In genomic region chrX:34813618-34814017, GRCh38 we compare ENCODE assay signal across 14 cellular contexts.
A peak's percentile ranks its signal among the peaks of the same experiment; 100 is the strongest.
DNase-seq lines count a peak whose midpoint lies in the region; ATAC-seq and TF ChIP-seq lines count a peak whose summit lies in the region.
"Had no signal": no experiment of that assay in that cellular context is flagged by ENCODE, and none has a peak within 500 bp of the region (broad histone marks: within the 10 kb centered on the region; RNA-seq: fewer than 3 reads in every experiment).

No MANE protein-coding gene starts in this region.

- no peak for ATAC-seq in activated T-cell treated with anti-CD3 and anti-CD28 coated beads, Interleukin-2, amount 50 U/mL, for 4 hours
- ATAC-seq in HG03469 (IDR thresholded peaks at IDR 0.05; ENCODE audit: unreplicated experiment) = no peak
- ATAC-seq: GM12878, HCT116 had no signal

- POLR2A ChIA-PET in HEK293T (lab: Yijun Ruan, JAX) = no interaction called here

- no peaks in the 10 kb centered on the region for H3K36me3 Mint-ChIP-seq in activated T-cell treated with anti-CD3 and anti-CD28 coated beads, Interleukin-2, amount 50 U/mL, for 4 hours (ENCODE audit: insufficient read depth)

- no peak overlapping the region for H3K4me3 Mint-ChIP-seq in activated T-cell treated with anti-CD3 and anti-CD28 coated beads, Interleukin-2, amount 50 U/mL, for 4 hours

- H3K4me3 ChIP-seq in choroid plexus epithelial cell (ENCODE audit: low read depth, low read length) = no peak overlapping the region
- H3K4me3 ChIP-seq: GM12878, SJCRH30 had no signal

- DNase-seq in ELR (ENCODE audit: low read depth) (peak; percentile 61), M059J (ENCODE audit: low read depth) (peak; percentile 39), choroid plexus epithelial cell (ENCODE audit: low read depth) (peak; percentile 22), iris pigment epithelial cell (ENCODE audit: low read depth) (peak; percentile 49), HEK293T (ENCODE audit: extremely low spot score) (no peak), SHP77 (lab: John Stamatoyannopoulos, UW) (no peak)
- no peak for DNase-seq in activated T-cell treated with anti-CD3 and anti-CD28 coated beads, Interleukin-2, amount 50 U/mL, for 4 hours
- DNase-seq: DMS153, NCI-H187 treated with DMSO at 0.1 percent for 48 hours, NCI-H510A treated with DMSO at 0.1 percent for 48 hours, SJCRH30 had no signal

- no peak for TF ChIP-seq CTCF in choroid plexus epithelial cell (conservative IDR thresholded peaks at IDR 0.05; ENCODE audit: low read depth, low read length)

- no peaks in the 10 kb centered on the region for H3K4me1 Mint-ChIP-seq in activated T-cell treated with anti-CD3 and anti-CD28 coated beads, Interleukin-2, amount 50 U/mL, for 4 hours (ENCODE audit: low read depth)

- H3K9me3 Mint-ChIP-seq in activated T-cell treated with anti-CD3 and anti-CD28 coated beads, Interleukin-2, amount 50 U/mL, for 4 hours = peaks cover 2% of the 10 kb centered on the region

- no peaks in the 10 kb centered on the region for H3K27me3 Mint-ChIP-seq in activated T-cell treated with anti-CD3 and anti-CD28 coated beads, Interleukin-2, amount 50 U/mL, for 4 hours (ENCODE audit: low read depth)

- CTCF ChIA-PET in HEK293T (lab: Yijun Ruan, JAX) = no interaction called here

TF ChIP-seq in HEK293T, 16 proteins besides CTCF, POLR2A, EP300 and RAD21:
- TF ChIP-seq FOXK2 (IDR thresholded peaks at IDR 0.05) = no peak
- no peak for TF ChIP-seq ELF4 (IDR thresholded peaks at IDR 0.05)
- TF ChIP-seq SUZ12 (IDR thresholded peaks at IDR 0.05) = no peak

Comparison
In these comparisons a context has a peak if more than half of its experiments do, and no peak if none do; other contexts are left out.
1. DNase-seq: peak in ELR (single experiment), M059J (single experiment), choroid plexus epithelial cell (single experiment) and iris pigment epithelial cell (single experiment); none in activated T-cell treated with anti-CD3 and anti-CD28 coated beads, Interleukin-2, amount 50 U/mL, for 4 hours (single experiment), HEK293T (single experiment) and SHP77 (0 of 2).